1 cellular context compared by ENCODE assay signal in the genomic region with DNA sequence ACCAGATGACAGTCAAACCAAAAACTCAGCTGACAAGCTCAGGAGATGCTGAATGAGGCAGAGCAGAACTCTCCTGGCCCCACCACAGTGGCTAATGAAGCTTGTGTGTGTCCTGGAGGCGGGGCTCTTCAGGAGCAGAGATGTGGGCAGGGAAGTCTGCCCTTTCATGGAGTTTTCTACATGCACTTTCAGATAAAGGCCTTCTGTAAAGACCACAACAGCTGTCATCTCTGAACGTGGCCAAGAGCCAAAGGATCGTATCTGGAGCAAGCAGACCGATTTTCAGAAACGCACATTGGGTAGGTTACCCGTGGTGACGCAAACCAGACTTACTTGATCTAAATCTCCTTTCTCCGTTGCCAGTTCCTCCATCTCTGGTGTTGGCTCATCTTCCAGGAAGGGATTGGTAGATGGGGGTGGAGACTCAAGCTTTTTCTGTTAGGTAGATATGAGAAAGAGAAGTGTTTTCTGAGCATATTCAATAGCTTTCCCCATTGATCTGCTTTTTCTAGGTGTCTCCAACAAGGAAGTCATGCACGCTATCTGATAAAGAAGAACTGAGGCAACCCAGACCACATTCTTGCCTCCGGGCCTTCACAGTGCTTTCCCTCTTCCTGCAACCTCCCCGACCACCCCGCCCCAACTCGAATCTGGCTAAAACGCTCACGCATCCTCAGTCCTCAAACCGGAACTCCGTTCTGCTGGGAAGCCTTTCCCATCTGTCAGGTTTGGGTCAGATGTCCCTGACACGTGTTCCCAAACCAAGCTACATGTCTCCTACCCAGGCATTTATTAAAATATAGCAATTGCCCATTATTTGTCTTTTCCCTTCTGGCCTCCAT.
TF ChIP-seq lines count a peak whose summit lies in the region.

No MANE protein-coding gene starts in this region.

TF ChIP-seq in K562, 482 proteins besides CTCF, POLR2A, EP300 and RAD21 (continued from another document and continues in another):
- TF ChIP-seq, protein P1, sequence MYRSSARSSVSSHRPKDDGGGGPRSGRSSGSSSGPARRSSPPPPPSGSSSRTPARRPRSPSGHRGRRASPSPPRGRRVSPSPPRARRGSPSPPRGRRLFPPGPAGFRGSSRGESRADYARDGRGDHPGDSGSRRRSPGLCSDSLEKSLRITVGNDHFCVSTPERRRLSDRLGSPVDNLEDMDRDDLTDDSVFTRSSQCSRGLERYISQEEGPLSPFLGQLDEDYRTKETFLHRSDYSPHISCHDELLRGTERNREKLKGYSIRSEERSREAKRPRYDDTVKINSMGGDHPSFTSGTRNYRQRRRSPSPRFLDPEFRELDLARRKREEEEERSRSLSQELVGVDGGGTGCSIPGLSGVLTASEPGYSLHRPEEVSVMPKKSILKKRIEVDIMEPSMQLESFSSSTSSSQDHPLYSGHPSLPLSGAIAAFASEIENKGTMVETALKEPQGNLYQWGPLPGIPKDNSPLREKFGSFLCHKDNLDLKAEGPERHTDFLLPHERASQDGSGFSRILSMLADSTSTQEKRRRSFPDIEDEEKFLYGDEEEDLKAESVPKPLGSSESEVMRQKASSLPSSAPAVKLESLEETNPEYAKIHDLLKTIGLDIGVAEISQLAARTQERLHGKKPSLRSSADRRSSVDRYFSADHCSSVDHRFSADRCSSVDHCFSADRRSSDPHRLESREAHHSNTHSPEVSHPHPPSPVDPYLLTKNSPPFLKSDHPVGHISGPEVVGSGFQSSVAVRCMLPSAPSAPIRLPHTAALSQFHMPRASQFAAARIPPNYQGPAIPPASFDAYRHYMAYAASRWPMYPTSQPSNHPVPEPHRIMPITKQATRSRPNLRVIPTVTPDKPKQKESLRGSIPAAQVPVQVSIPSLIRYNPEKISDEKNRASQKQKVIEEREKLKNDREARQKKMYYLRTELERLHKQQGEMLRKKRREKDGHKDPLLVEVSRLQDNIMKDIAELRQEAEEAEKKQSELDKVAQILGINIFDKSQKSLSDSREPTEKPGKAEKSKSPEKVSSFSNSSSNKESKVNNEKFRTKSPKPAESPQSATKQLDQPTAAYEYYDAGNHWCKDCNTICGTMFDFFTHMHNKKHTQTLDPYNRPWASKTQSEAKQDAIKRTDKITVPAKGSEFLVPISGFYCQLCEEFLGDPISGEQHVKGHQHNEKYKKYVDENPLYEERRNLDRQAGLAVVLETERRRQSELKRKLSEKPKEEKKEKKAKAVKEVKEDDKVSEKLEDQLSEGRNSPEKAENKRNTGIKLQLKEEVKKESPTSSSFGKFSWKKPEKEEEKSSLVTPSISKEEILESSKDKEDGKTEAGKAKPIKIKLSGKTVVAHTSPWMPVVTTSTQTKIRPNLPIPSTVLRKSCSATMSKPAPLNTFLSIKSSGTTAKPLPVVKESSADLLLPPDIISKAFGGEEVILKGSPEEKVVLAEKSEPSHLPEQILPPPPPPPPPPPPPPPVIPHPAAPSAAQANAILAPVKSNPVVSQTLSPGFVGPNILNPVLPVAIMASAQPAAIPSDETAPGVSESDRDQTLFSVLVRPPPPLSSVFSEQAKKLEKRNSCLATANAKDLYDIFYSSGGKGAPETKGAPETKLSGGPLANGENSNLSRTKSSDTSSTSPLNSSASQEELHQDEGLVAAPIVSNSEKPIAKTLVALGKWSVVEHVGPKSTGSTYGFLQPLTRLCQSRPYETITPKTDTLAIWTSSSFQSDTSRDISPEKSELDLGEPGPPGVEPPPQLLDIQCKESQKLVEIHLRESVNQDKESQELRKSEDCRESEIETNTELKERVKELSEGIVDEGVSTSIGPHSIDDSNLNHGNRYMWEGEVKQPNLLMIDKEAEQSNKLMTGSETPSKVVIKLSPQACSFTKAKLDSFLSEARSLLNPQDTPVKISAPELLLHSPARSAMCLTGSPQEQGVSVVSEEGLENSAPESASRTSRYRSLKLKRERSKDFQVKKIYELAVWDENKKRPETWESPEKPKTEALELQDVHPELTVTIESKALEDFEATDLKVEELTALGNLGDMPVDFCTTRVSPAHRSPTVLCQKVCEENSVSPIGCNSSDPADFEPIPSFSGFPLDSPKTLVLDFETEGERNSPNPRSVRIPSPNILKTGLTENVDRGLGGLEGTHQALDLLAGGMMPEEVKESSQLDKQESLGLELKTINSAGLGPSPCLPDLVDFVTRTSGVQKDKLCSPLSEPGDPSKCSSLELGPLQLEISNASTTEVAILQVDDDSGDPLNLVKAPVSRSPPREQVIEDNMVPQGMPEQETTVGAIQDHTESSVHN (IDR thresholded peaks at IDR 0.05; ENCODE audit: borderline replicate concordance in 1 of 2, low read depth in 1 of 2): peak in 1 of 2 experiments; percentile 92; a peak in 2 of 4 replicates
- TF ChIP-seq SAFB (IDR thresholded peaks at IDR 0.05; ENCODE audit: borderline replicate concordance, low read depth, low read length) (no peak), CBFA2T3 (IDR thresholded peaks at IDR 0.05) (peak; percentile 99), ZKSCAN8 (CRISPR knock-in tag; IDR thresholded peaks at IDR 0.05) (peak; percentile 79), SIRT6 (IDR thresholded peaks at IDR 0.05; ENCODE audit: low read depth, low read length) (no peak), ZNF830 (CRISPR knock-in tag; IDR thresholded peaks at IDR 0.05) (no peak), MTF1 (CRISPR knock-in tag; IDR thresholded peaks at IDR 0.05; ENCODE audit: borderline replicate concordance) (no peak), SMAD2 (IDR thresholded peaks at IDR 0.05; ENCODE audit: low read depth, low read length) (no peak), NBN (IDR thresholded peaks at IDR 0.05; ENCODE audit: low read depth) (peak; percentile 79; the same call in 1 of the 2 replicates), XRCC5 (IDR thresholded peaks at IDR 0.05; ENCODE audit: low read depth, low read length) (no peak), ZNF212 (CRISPR knock-in tag; IDR thresholded peaks at IDR 0.05) (no peak), SIX5 (IDR thresholded peaks at IDR 0.05; ENCODE audit: borderline replicate concordance in 1 of 2, insufficient read depth in 1 of 2, low read depth in 1 of 2, low read length in 2 of 2) (no peak), STAT5A (IDR thresholded peaks at IDR 0.05; ENCODE audit: borderline replicate concordance, low read length) (peak; percentile 93), BMI1 (IDR thresholded peaks at IDR 0.05; ENCODE audit: low read length) (no peak), GABPA (tag; conservative IDR thresholded peaks at IDR 0.05; ENCODE audit: low read depth) (peak; percentile 5; the same call in 1 of the 2 replicates), TAF9B (IDR thresholded peaks at IDR 0.05; ENCODE audit: partially characterized antibody) (peak; percentile 66), FOXK1 (CRISPR knock-in tag; IDR thresholded peaks at IDR 0.05; ENCODE audit: borderline replicate concordance) (no peak), ZNF282 (CRISPR knock-in tag; IDR thresholded peaks at IDR 0.05) (no peak), ZNF232 (CRISPR knock-in tag; IDR thresholded peaks at IDR 0.05) (no peak), E2F3 (CRISPR knock-in tag; IDR thresholded peaks at IDR 0.05) (no peak), CHD4 (IDR thresholded peaks at IDR 0.05; ENCODE audit: insufficient read depth, insufficient replicate concordance, low read depth, low read length, poor library complexity, severe bottlenecking) (no peak), ZSCAN32 (CRISPR knock-in tag; IDR thresholded peaks at IDR 0.05) (no peak)
- TF ChIP-seq, protein P2, sequence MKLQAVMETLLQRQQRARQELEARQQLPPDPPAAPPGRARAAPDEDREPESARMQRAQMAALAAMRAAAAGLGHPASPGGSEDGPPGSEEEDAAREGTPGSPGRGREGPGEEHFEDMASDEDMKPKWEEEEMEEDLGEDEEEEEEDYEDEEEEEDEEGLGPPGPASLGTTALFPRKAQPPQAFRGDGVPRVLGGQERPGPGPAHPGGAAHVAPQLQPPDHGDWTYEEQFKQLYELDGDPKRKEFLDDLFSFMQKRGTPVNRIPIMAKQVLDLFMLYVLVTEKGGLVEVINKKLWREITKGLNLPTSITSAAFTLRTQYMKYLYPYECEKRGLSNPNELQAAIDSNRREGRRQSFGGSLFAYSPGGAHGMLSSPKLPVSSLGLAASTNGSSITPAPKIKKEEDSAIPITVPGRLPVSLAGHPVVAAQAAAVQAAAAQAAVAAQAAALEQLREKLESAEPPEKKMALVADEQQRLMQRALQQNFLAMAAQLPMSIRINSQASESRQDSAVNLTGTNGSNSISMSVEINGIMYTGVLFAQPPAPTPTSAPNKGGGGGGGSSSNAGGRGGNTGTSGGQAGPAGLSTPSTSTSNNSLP (IDR thresholded peaks at IDR 0.05; ENCODE audit: borderline replicate concordance, low read depth, low read length): 0 out of 2 replicates have a peak, but pooled peaks have one; percentile 42
- TF ChIP-seq, protein P3, sequence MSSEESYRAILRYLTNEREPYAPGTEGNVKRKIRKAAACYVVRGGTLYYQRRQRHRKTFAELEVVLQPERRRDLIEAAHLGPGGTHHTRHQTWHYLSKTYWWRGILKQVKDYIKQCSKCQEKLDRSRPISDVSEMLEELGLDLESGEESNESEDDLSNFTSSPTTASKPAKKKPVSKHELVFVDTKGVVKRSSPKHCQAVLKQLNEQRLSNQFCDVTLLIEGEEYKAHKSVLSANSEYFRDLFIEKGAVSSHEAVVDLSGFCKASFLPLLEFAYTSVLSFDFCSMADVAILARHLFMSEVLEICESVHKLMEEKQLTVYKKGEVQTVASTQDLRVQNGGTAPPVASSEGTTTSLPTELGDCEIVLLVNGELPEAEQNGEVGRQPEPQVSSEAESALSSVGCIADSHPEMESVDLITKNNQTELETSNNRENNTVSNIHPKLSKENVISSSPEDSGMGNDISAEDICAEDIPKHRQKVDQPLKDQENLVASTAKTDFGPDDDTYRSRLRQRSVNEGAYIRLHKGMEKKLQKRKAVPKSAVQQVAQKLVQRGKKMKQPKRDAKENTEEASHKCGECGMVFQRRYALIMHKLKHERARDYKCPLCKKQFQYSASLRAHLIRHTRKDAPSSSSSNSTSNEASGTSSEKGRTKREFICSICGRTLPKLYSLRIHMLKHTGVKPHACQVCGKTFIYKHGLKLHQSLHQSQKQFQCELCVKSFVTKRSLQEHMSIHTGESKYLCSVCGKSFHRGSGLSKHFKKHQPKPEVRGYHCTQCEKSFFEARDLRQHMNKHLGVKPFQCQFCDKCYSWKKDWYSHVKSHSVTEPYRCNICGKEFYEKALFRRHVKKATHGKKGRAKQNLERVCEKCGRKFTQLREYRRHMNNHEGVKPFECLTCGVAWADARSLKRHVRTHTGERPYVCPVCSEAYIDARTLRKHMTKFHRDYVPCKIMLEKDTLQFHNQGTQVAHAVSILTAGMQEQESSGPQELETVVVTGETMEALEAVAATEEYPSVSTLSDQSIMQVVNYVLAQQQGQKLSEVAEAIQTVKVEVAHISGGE (CRISPR knock-in tag; IDR thresholded peaks at IDR 0.05): peak in 1 of 3 experiments; percentile 63; a peak in 1 of 6 replicates
- TF ChIP-seq, protein P4, sequence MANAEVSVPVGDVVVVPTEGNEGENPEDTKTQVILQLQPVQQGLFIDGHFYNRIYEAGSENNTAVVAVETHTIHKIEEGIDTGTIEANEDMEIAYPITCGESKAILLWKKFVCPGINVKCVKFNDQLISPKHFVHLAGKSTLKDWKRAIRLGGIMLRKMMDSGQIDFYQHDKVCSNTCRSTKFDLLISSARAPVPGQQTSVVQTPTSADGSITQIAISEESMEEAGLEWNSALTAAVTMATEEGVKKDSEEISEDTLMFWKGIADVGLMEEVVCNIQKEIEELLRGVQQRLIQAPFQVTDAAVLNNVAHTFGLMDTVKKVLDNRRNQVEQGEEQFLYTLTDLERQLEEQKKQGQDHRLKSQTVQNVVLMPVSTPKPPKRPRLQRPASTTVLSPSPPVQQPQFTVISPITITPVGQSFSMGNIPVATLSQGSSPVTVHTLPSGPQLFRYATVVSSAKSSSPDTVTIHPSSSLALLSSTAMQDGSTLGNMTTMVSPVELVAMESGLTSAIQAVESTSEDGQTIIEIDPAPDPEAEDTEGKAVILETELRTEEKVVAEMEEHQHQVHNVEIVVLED (CRISPR knock-in tag; IDR thresholded peaks at IDR 0.05): no peak
